Comparison of ENCODE assay signal across 8 cellular contexts in genomic region chr1:146386851-146387749, GRCh38.
DNase-seq lines count a peak whose midpoint lies in the region; ATAC-seq, FAIRE-seq and TF ChIP-seq lines count a peak whose summit lies in the region.
"Not testable (repeated sequence)": the region's sequence is repeated elsewhere in the genome, so short reads cannot be mapped to it uniquely, and the experiment has no call there.

No MANE protein-coding gene starts in this region.

- H3K4me1 Mint-ChIP-seq in CD14-positive monocyte (peaks cover 19% of the 10 kb centered on the region), activated B cell treated with CpG ODN at 0.5 μM for 24 hours (peaks cover 13% of the 10 kb centered on the region)

- intact Hi-C loops in CD14-positive monocyte (cut with micrococcal nuclease): not testable (repeated sequence)
- intact Hi-C loops in activated B cell treated with CpG ODN at 0.5 μM for 24 hours (cut with micrococcal nuclease): loop anchor here (1.0 kb wide), 1 partner anchor 10 kb away; no protein-coding TSS in a partner anchor

- peak overlapping the region; percentile 84 to 97 for H3K4me3 Mint-ChIP-seq in CD14-positive monocyte
- peak overlapping the region; percentile 96 for H3K4me3 Mint-ChIP-seq in activated B cell treated with CpG ODN at 0.5 μM for 24 hours

- H4K20me1 ChIP-seq in keratinocyte (ENCODE audit: control insufficient read depth, extremely low read depth, insufficient read depth, low read length); smooth muscle cell (ENCODE audit: low read depth): not testable (repeated sequence)

- H2AFZ ChIP-seq in keratinocyte (ENCODE audit: control insufficient read depth, low read length): not testable (repeated sequence)
- H2AFZ ChIP-seq in smooth muscle cell (ENCODE audit: low read depth): peak overlapping the region; percentile 85

- not testable (repeated sequence) for H3K4me1 ChIP-seq in keratinocyte (ENCODE audit: control insufficient read depth, extremely low read depth, insufficient read depth, low read length); smooth muscle cell (ENCODE audit: low read depth)

- not testable (repeated sequence) for H3K9me3 ChIP-seq in keratinocyte (ENCODE audit: control insufficient read depth, low read depth, low read length); smooth muscle cell (replicated peaks; ENCODE audit: low read depth)

- TF ChIP-seq CTCF in CD14-positive monocyte (IDR thresholded peaks at IDR 0.05); activated B cell treated with CpG ODN at 0.5 μM for 24 hours (IDR thresholded peaks at IDR 0.05); keratinocyte (optimal IDR thresholded peaks at IDR 0.05 in 1 of 3, IDR thresholded peaks at IDR 0.05 in 1 of 3, conservative IDR thresholded peaks at IDR 0.05 in 1 of 3; ENCODE audit: extremely low read depth in 1 of 3, insufficient read depth in 2 of 3, low read length in 3 of 3); smooth muscle cell (IDR thresholded peaks at IDR 0.05; ENCODE audit: borderline replicate concordance, insufficient read depth, poor library complexity, severe bottlenecking): not testable (repeated sequence)

- peak overlapping the region; percentile 74 for H3K27ac ChIP-seq in keratinocyte (ENCODE audit: control insufficient read depth, insufficient read depth, low read length)
- peak overlapping the region; percentile 95 for H3K27ac ChIP-seq in smooth muscle cell (ENCODE audit: low read depth)

- not testable (repeated sequence) for H3K27me3 ChIP-seq in keratinocyte (ENCODE audit: control insufficient read depth, extremely low read depth, insufficient read depth, low read length); smooth muscle cell (ENCODE audit: low read depth)

- not testable (repeated sequence) for H3K79me2 ChIP-seq in keratinocyte (ENCODE audit: control insufficient read depth, insufficient read depth, low read length); smooth muscle cell (ENCODE audit: low read depth)

- not testable (repeated sequence) for H3K36me3 ChIP-seq in keratinocyte (ENCODE audit: control insufficient read depth in 2 of 2, extremely low read depth in 1 of 2, insufficient read depth in 2 of 2, low read length in 2 of 2); smooth muscle cell (ENCODE audit: low read depth)

- dilution Hi-C loops in keratinocyte (cut with MboI; ENCODE audit: extremely low pct_ligation_motif_present, low sequenced_read_pairs): not testable (repeated sequence)

- H3F3A ChIP-seq in smooth muscle cell (ENCODE audit: low read depth): not testable (repeated sequence)

- not testable (repeated sequence) for FAIRE-seq in keratinocyte (lab: Jason Lieb, UNC)

- not testable (repeated sequence) for H3K9me3 Mint-ChIP-seq in CD14-positive monocyte, activated B cell treated with CpG ODN at 0.5 μM for 24 hours

- H3K4me3 ChIP-seq in keratinocyte (ENCODE audit: control insufficient read depth in 2 of 3, extremely low read depth in 1 of 3, insufficient read depth in 2 of 3, low read depth in 1 of 3, low read length in 3 of 3) (peak overlapping the region in 2 of 3 experiments; percentile 35 to 56), smooth muscle cell (peak overlapping the region; percentile 68)

- H3K9ac ChIP-seq in keratinocyte (ENCODE audit: control insufficient read depth, extremely low read depth, insufficient read depth, low read length): peak overlapping the region; percentile 69
- peak overlapping the region; percentile 92 for H3K9ac ChIP-seq in smooth muscle cell (ENCODE audit: low read depth)

- WGBS in smooth muscle cell (ENCODE audit: low lambda C conversion rate): 2% methylated on average over 30 of the region's 39 CpGs

- H3K27me3 Mint-ChIP-seq in CD14-positive monocyte (ENCODE audit: low read depth in 3 of 3); activated B cell treated with CpG ODN at 0.5 μM for 24 hours: not testable (repeated sequence)

- H3K27ac Mint-ChIP-seq in CD14-positive monocyte: peak overlapping the region; percentile 100
- H3K27ac Mint-ChIP-seq in activated B cell treated with CpG ODN at 0.5 μM for 24 hours: peak overlapping the region; percentile 100

- ATAC-seq in GM19324 (IDR thresholded peaks at IDR 0.05; ENCODE audit: low FRiP score, unreplicated experiment) (peak; percentile 95), HG03432 (IDR thresholded peaks at IDR 0.05; ENCODE audit: unreplicated experiment) (peak; percentile 98), activated B cell treated with CpG ODN at 0.5 μM for 24 hours (ENCODE audit: low read depth) (peak; percentile 80)

- not testable (repeated sequence) for H3K9me1 ChIP-seq in keratinocyte (ENCODE audit: control insufficient read depth, extremely low read depth, insufficient read depth, low read length)

- H3K36me3 Mint-ChIP-seq in CD14-positive monocyte; activated B cell treated with CpG ODN at 0.5 μM for 24 hours (ENCODE audit: low read depth): not testable (repeated sequence)

- POLR2A ChIA-PET in activated B cell treated with CpG ODN at 0.5 μM for 24 hours (lab: Charles Lee): interaction anchor here (0.6 to 1.5 kb wide), 17 partner anchors 10 to 1951 kb away, joined by 3 to 194 read pairs (median 7); partner anchors contain the start of genes CHD1L and PRKAB2

- CTCF ChIA-PET in activated B cell treated with CpG ODN at 0.5 μM for 24 hours (lab: Charles Lee): not testable (repeated sequence)

- DNase-seq in CD14-positive monocyte (ENCODE audit: low spot score) (peak; percentile 80), NCI-H345 treated with DMSO at 0.1 percent for 48 hours (lab: John Stamatoyannopoulos, UW; ENCODE audit: unreplicated experiment) (peak; percentile 93), activated B cell treated with CpG ODN at 0.5 μM for 24 hours (peak; percentile 67), cerebellum (ENCODE audit: low spot score) (peak; percentile 72), keratinocyte (ENCODE audit: low read depth, low spot score) (peak; percentile 85)
- not testable (repeated sequence) for DNase-seq in smooth muscle cell (lab: John Stamatoyannopoulos, UW; ENCODE audit: unreplicated experiment)

- H3K4me2 ChIP-seq in keratinocyte (ENCODE audit: control insufficient read depth, extremely low read depth, insufficient read depth, low read depth, low read length) (peak overlapping the region; percentile 39), smooth muscle cell (peak overlapping the region; percentile 89)
